ENCODE assay signal across 9 cellular contexts in the genomic region with DNA sequence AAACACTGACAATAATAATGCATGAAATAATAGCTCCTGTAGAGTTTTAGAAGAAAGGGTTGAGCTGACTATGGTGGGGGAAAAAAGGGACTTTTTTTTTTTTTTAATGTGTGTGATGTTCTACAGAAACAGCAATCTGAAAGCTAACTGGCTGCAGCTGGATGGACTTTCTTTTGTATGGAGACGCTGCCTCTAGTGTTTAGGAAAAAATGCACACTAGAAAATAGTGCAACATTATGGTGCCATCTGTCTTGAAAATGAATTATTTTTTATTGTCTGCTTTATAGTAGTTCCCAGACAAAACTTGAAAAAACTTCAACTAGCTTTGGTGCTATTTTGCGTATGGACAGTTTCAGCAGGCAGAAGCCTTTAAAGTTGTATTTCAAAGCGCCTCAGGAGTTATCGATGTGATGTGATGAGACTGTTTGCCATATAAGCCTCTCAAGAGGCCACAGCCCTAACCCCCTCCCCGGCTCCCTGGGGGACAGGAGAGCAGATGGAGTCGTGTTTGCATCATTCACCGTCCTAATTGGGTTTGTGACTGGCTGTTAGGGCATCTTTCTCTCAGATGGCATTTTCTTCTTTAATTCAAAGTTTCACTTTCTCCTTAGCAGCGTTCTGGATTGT.
DNase-seq lines count a peak whose midpoint lies in the region; ATAC-seq lines count a peak whose summit lies in the region.
"Had no signal": no experiment of that assay in that cellular context is flagged by ENCODE, and none has a peak within 500 bp of the region (broad histone marks: within the 10 kb centered on the region; RNA-seq: fewer than 3 reads in every experiment).

No MANE protein-coding gene starts in this region.

- H3K27me3 ChIP-seq in rectal smooth muscle tissue (ENCODE audit: control insufficient read depth, insufficient read depth, low read length): no peaks in the 10 kb centered on the region
- H3K27me3 ChIP-seq: BLaER1 treated with 17β-estradiol and CSF1 and Interleukin-3, amounts not matched to agents 10 nM and 100 nM had no signal

- H3K36me3 ChIP-seq in rectal smooth muscle tissue (ENCODE audit: control insufficient read depth, insufficient read depth, low read length): no peaks in the 10 kb centered on the region
- H3K36me3 ChIP-seq: BLaER1 treated with 17β-estradiol and CSF1 and Interleukin-3, amounts not matched to agents 10 nM and 100 nM had no signal

- DNase-seq in NCI-H1105 treated with DMSO at 0.1 percent for 48 hours (lab: John Stamatoyannopoulos, UW): peak; percentile 2
- no peak for DNase-seq in NCI-H1105 (lab: John Stamatoyannopoulos, UW)
- DNase-seq in RPMI7951 (ENCODE audit: low read depth): peak; percentile 58
- peak; percentile 70 for DNase-seq in fibroblast of the conjunctiva (ENCODE audit: low read depth)
- no peak for DNase-seq in stimulated activated CD4-positive, alpha-beta T cell treated with anti-CD3 and anti-CD28 coated beads, Interleukin-2, amount 100 ng/mL, for 24 hours
- no peak for DNase-seq in amniotic stem cell (lab: John Stamatoyannopoulos, UW)

- H3K4me1 ChIP-seq in rectal smooth muscle tissue (ENCODE audit: control insufficient read depth, insufficient read depth, low read length): peaks cover 9% of the 10 kb centered on the region

- peak overlapping the region; percentile 31 for H3K27ac ChIP-seq in rectal smooth muscle tissue (ENCODE audit: low read depth, low read length)
- H3K27ac ChIP-seq: BLaER1 treated with 17β-estradiol and CSF1 and Interleukin-3, amounts not matched to agents 10 nM and 100 nM had no signal

- H3K4me3 ChIP-seq in rectal smooth muscle tissue (ENCODE audit: low read length): peak overlapping the region; percentile 54
- H3K4me3 ChIP-seq: BLaER1 treated with 17β-estradiol and CSF1 and Interleukin-3, amounts not matched to agents 10 nM and 100 nM had no signal

- H3K9ac ChIP-seq in rectal smooth muscle tissue (ENCODE audit: low read length): no peak overlapping the region
- H3K9ac ChIP-seq: BLaER1 treated with 17β-estradiol and CSF1 and Interleukin-3, amounts not matched to agents 10 nM and 100 nM had no signal

- no peak for ATAC-seq in GM18873 (IDR thresholded peaks at IDR 0.05; ENCODE audit: low FRiP score, unreplicated experiment)

Comparison
In these comparisons a context has a peak if more than half of its experiments do, and no peak if none do; other contexts are left out.
1. DNase-seq: peak in NCI-H1105 treated with DMSO at 0.1 percent for 48 hours (single experiment), RPMI7951 (single experiment) and fibroblast of the conjunctiva (single experiment); none in NCI-H1105 (single experiment), stimulated activated CD4-positive, alpha-beta T cell treated with anti-CD3 and anti-CD28 coated beads, Interleukin-2, amount 100 ng/mL, for 24 hours (0 of 2) and amniotic stem cell (single experiment).